ENCODE assay signal across 9 cellular contexts in genomic region chr16:19885456-19886060, GRCh38. TPM values are rescaled to one million over a fixed set of nuclear protein-coding genes. Genes with fewer than 3 reads are reported as not detected.
DNase-seq lines count a peak whose midpoint lies in the region; ATAC-seq, FAIRE-seq and TF ChIP-seq lines count a peak whose summit lies in the region.
"Had no signal": no experiment of that assay in that cellular context is flagged by ENCODE, and none has a peak within 500 bp of the region (broad histone marks: within the 10 kb centered on the region; RNA-seq: fewer than 3 reads in every experiment).

No MANE protein-coding gene starts in this region.

- CTCF ChIA-PET in endothelial cell of umbilical vein (lab: Charles Lee), result interaction anchor here (1.2 to 8.5 kb wide), 15 partner anchors 22 to 330 kb away, joined by 3 to 251 read pairs (median 8); partner anchors contain the start of genes IQCK, KNOP1 and VPS35L

- no peak for TF ChIP-seq CTCF in RWPE2 (IDR thresholded peaks at IDR 0.05; ENCODE audit: poor library complexity, severe bottlenecking)
- TF ChIP-seq CTCF in endothelial cell of umbilical vein (IDR thresholded peaks at IDR 0.05; ENCODE audit: extremely low read depth in 1 of 2, insufficient read depth in 1 of 2, low read depth in 1 of 2, low read length in 2 of 2), result no peak
- TF ChIP-seq CTCF in neural progenitor cell (IDR thresholded peaks at IDR 0.05), result no peak
- no peak for TF ChIP-seq CTCF in smooth muscle cell (IDR thresholded peaks at IDR 0.05; ENCODE audit: borderline replicate concordance, insufficient read depth, poor library complexity, severe bottlenecking)

- WGBS in smooth muscle cell (ENCODE audit: low lambda C conversion rate), result 92% methylated on average over 40 of the region's 41 CpGs

- H3K4me3 Mint-ChIP-seq in neural progenitor cell, result peak overlapping the region; percentile 88

- H3K79me2 ChIP-seq in endothelial cell of umbilical vein (ENCODE audit: control insufficient read depth, insufficient read depth, low read length), result no peaks in the 10 kb centered on the region
- peaks cover 39% of the 10 kb centered on the region for H3K79me2 ChIP-seq in neural progenitor cell (ENCODE audit: low read depth)
- H3K79me2 ChIP-seq in smooth muscle cell (ENCODE audit: low read depth), result peaks cover 12% of the 10 kb centered on the region

- H3K36me3 ChIP-seq in RWPE2 (ENCODE audit: low read depth) (no peaks in the 10 kb centered on the region), endothelial cell of umbilical vein (ENCODE audit: control insufficient read depth in 2 of 2, extremely low read depth in 1 of 2, insufficient read depth in 2 of 2, low read length in 2 of 2) (no peaks in the 10 kb centered on the region), neural progenitor cell (no peaks in the 10 kb centered on the region), smooth muscle cell (ENCODE audit: low read depth) (no peaks in the 10 kb centered on the region)

- H4K20me1 ChIP-seq in endothelial cell of umbilical vein (replicated peaks; ENCODE audit: control insufficient read depth, extremely low read depth, insufficient read depth, low read length) (no peaks in the 10 kb centered on the region), neural progenitor cell (ENCODE audit: low read depth) (peaks cover 4% of the 10 kb centered on the region), smooth muscle cell (ENCODE audit: low read depth) (no peaks in the 10 kb centered on the region)

- POLR2A ChIA-PET in endothelial cell of umbilical vein (lab: Charles Lee), result interaction anchor here (1.0 kb wide), 1 partner anchor 284 kb away, joined by 4 read pairs; no protein-coding TSS in a partner anchor

- H3K9me3 ChIP-seq in RWPE2 (ENCODE audit: severe bottlenecking), result no peaks in the 10 kb centered on the region
- no peaks in the 10 kb centered on the region for H3K9me3 ChIP-seq in endothelial cell of umbilical vein (replicated peaks; ENCODE audit: control insufficient read depth, insufficient read depth, low read length)
- H3K9me3 ChIP-seq in neural progenitor cell (ENCODE audit: low read depth), result no peaks in the 10 kb centered on the region
- H3K9me3 ChIP-seq in smooth muscle cell (replicated peaks; ENCODE audit: low read depth), result no peaks in the 10 kb centered on the region

- FAIRE-seq in endothelial cell of umbilical vein (lab: Jason Lieb, UNC), result no peak

- no peaks in the 10 kb centered on the region for H3K9me1 ChIP-seq in endothelial cell of umbilical vein (replicated peaks; ENCODE audit: control insufficient read depth, extremely low read depth, insufficient read depth, low read length)

- no peak overlapping the region for H3K4me3 ChIP-seq in RWPE2 (ENCODE audit: severe bottlenecking)
- peak overlapping the region in 2 of 3 experiments; percentile 53 to 83 for H3K4me3 ChIP-seq in endothelial cell of umbilical vein (replicated peaks in 1 of 3; ENCODE audit: insufficient read depth in 1 of 3, low read depth in 1 of 3, low read length in 3 of 3)
- no peak overlapping the region for H3K4me3 ChIP-seq in neural progenitor cell
- H3K4me3 ChIP-seq in smooth muscle cell, result no peak overlapping the region

- H3K27ac Mint-ChIP-seq in neural progenitor cell, result peak overlapping the region; percentile 13

- peaks cover 5% of the 10 kb centered on the region for H3K27me3 Mint-ChIP-seq in neural progenitor cell (ENCODE audit: insufficient read depth, low read depth)

- H2AFZ ChIP-seq in endothelial cell of umbilical vein (ENCODE audit: low read depth, low read length), result peak overlapping the region; percentile 97
- no peak overlapping the region for H2AFZ ChIP-seq in neural progenitor cell (replicated peaks)
- no peak overlapping the region for H2AFZ ChIP-seq in smooth muscle cell (ENCODE audit: low read depth)

- DNase-seq in Ammon's horn (ENCODE audit: low spot score) (peak; percentile 49), RWPE2 (ENCODE audit: low spot score) (no peak), endothelial cell of umbilical vein (ENCODE audit: low read depth, low spot score) (peak; percentile 40), neural progenitor cell (ENCODE audit: low spot score) (no peak), KBM-7 (no peak), NCI-H2081 (lab: John Stamatoyannopoulos, UW) (no peak), smooth muscle cell (lab: John Stamatoyannopoulos, UW; ENCODE audit: unreplicated experiment) (no peak)

- H3K27ac ChIP-seq in RWPE2 (ENCODE audit: poor library complexity, severe bottlenecking) (no peak overlapping the region), endothelial cell of umbilical vein (ENCODE audit: insufficient read depth, low read depth, low read length) (no peak overlapping the region), neural progenitor cell (no peak overlapping the region), smooth muscle cell (ENCODE audit: low read depth) (no peak overlapping the region)
- H3K27ac ChIP-seq: foreskin keratinocyte had no signal

- no peak for TF ChIP-seq POLR2A in endothelial cell of umbilical vein (IDR thresholded peaks at IDR 0.05; ENCODE audit: low read depth, low read length)

- H3K9me3 Mint-ChIP-seq in neural progenitor cell, result peaks cover 5% of the 10 kb centered on the region

- peaks cover 29% of the 10 kb centered on the region for H3K4me1 Mint-ChIP-seq in neural progenitor cell

- H3K27me3 ChIP-seq in RWPE2 (ENCODE audit: insufficient read depth, poor library complexity, severe bottlenecking), result peaks cover 27% of the 10 kb centered on the region
- peaks cover 1 to 12% of the 10 kb centered on the region in 2 experiments for H3K27me3 ChIP-seq in endothelial cell of umbilical vein (ENCODE audit: control insufficient read depth in 2 of 2, insufficient read depth in 2 of 2, low read length in 2 of 2)
- H3K27me3 ChIP-seq in neural progenitor cell, result peaks cover 14% of the 10 kb centered on the region
- no peaks in the 10 kb centered on the region for H3K27me3 ChIP-seq in smooth muscle cell (ENCODE audit: low read depth)

- H3K9ac ChIP-seq in endothelial cell of umbilical vein (replicated peaks; ENCODE audit: extremely low read depth, insufficient read depth, low read length) (no peak overlapping the region), neural progenitor cell (no peak overlapping the region), smooth muscle cell (ENCODE audit: low read depth) (no peak overlapping the region)

- H3K36me3 Mint-ChIP-seq in neural progenitor cell, result peaks cover 4% of the 10 kb centered on the region

- intact Hi-C loops in endothelial cell of umbilical vein (cut with micrococcal nuclease), result loop anchor here (1.0 to 5.0 kb wide), 7 partner anchors 167 to 496 kb away; partner anchors contain the start of genes CCP110, GDE1, IQCK and KNOP1

- no TSS peak for BruUV-seq in endothelial cell of umbilical vein (replicated peaks; lab: Mats Ljungman, UMichigan)

- H3K4me1 ChIP-seq in RWPE2 (ENCODE audit: insufficient read depth, poor library complexity, severe bottlenecking) (no peaks in the 10 kb centered on the region), endothelial cell of umbilical vein (ENCODE audit: control insufficient read depth, extremely low read depth, insufficient read depth, low read length) (peaks cover 21% of the 10 kb centered on the region), neural progenitor cell (peaks cover 9% of the 10 kb centered on the region), smooth muscle cell (ENCODE audit: low read depth) (peaks cover 14% of the 10 kb centered on the region)
- H3K4me1 ChIP-seq: foreskin keratinocyte had no signal

- H3K4me2 ChIP-seq in endothelial cell of umbilical vein (ENCODE audit: insufficient read depth, low read length), result peak overlapping the region; percentile 87
- H3K4me2 ChIP-seq in neural progenitor cell, result no peak overlapping the region
- no peak overlapping the region for H3K4me2 ChIP-seq in smooth muscle cell

- dilution Hi-C loops in endothelial cell of umbilical vein (cut with MboI; ENCODE audit: extremely low pct_ligation_motif_present, low sequenced_read_pairs), result no loop called here

- in situ Hi-C loops in KBM-7 (cut with MboI; ENCODE audit: low pct_unique_long_range_greater_than_20kb, low sequenced_read_pairs), result loop anchor here (10.0 kb wide), 1 partner anchor 291 kb away; no protein-coding TSS in a partner anchor

- ATAC-seq in RWPE2 (ENCODE audit: low read depth) (peak; percentile 4; the same call in 1 of the 3 replicates), HG03571 (IDR thresholded peaks at IDR 0.05; ENCODE audit: unreplicated experiment) (no peak)

- H3F3A ChIP-seq in neural progenitor cell (ENCODE audit: low read depth) (peaks cover 40% of the 10 kb centered on the region), smooth muscle cell (ENCODE audit: low read depth) (no peaks in the 10 kb centered on the region)

TF ChIP-seq in endothelial cell of umbilical vein, 7 proteins besides CTCF, POLR2A, EP300 and RAD21:
- TF ChIP-seq EZH2 (IDR thresholded peaks at IDR 0.05; ENCODE audit: borderline replicate concordance, low read depth, low read length, severe bottlenecking) (no peak), MAX (IDR thresholded peaks at IDR 0.05; ENCODE audit: insufficient read depth, insufficient read length) (peak; percentile 16)
TF ChIP-seq in endothelial cell of umbilical vein: peak in this region for 1.

RNA-seq across cellular contexts. Expression of gene GPRC5B, which starts 0.9 kb away (rescaled TPM):
- total RNA-seq in endothelial cell of umbilical vein, result 24.3 and 42.3 TPM in 2 replicates
- 42.3 and 51.9 TPM in 2 replicates for polyA plus RNA-seq in endothelial cell of umbilical vein
- 21.9 and 23.3 TPM in 2 replicates for polyA plus RNA-seq in endothelial cell of umbilical vein (2011; cell fraction: cytosol; rRNA removed)
- 19.3 and 20.5 TPM in 2 replicates for polyA plus RNA-seq in endothelial cell of umbilical vein (2011; cell fraction: nucleus; rRNA removed)
- 14.4 and 16.3 TPM in 2 replicates for polyA plus RNA-seq in endothelial cell of umbilical vein (2012)
- polyA minus RNA-seq in endothelial cell of umbilical vein, result 32.0 and 37.2 TPM in 2 replicates
- polyA minus RNA-seq in endothelial cell of umbilical vein (2011; cell fraction: cytosol; rRNA and poly(A)+ RNA removed), result 0.31 TPM
- polyA minus RNA-seq in endothelial cell of umbilical vein (2011; cell fraction: nucleus; rRNA and poly(A)+ RNA removed), result 16.2 and 16.7 TPM in 2 replicates
- total RNA-seq in neural progenitor cell (ENCODE audit: low replicate concordance), result 21.1 and 32.2 TPM in 2 replicates
- 7.8 and 15.6 TPM in 2 replicates for total RNA-seq in smooth muscle cell
- 18.9 and 25.7 TPM in 2 replicates for polyA plus RNA-seq in smooth muscle cell

Comparison
In these comparisons a context has a peak if more than half of its experiments do, and no peak if none do; other contexts are left out.
1. DNase-seq: peak in Ammon's horn (single experiment) and endothelial cell of umbilical vein (single experiment); none in RWPE2 (single experiment), neural progenitor cell (single experiment), KBM-7 (single experiment), NCI-H2081 (0 of 2) and smooth muscle cell (single experiment).
2. H3K4me3 ChIP-seq: peak in endothelial cell of umbilical vein (2 of 3); none in RWPE2 (single experiment), neural progenitor cell (single experiment) and smooth muscle cell (single experiment).